8 cellular contexts compared by ENCODE assay signal in genomic region chr2:230987137-230988020, GRCh38. TPM values are rescaled to one million over a fixed set of nuclear protein-coding genes. Genes with fewer than 3 reads are reported as not detected.
A peak's percentile ranks its signal among the peaks of the same experiment; 100 is the strongest.
DNase-seq lines count a peak whose midpoint lies in the region; ATAC-seq and TF ChIP-seq lines count a peak whose summit lies in the region.

No MANE protein-coding gene starts in this region.

- no peaks in the 10 kb centered on the region for H3K9me3 ChIP-seq in CD4-positive, alpha-beta T cell (ENCODE audit: control insufficient read depth, low read length)
- H3K9me3 ChIP-seq in WERI-Rb-1 (ENCODE audit: severe bottlenecking): no peaks in the 10 kb centered on the region
- no peaks in the 10 kb centered on the region for H3K9me3 ChIP-seq in mammary epithelial cell (replicated peaks; ENCODE audit: insufficient read depth, low read length)
- no peaks in the 10 kb centered on the region for H3K9me3 ChIP-seq in smooth muscle cell (replicated peaks; ENCODE audit: low read depth)

- H3K4me3 Mint-ChIP-seq in CD4-positive, alpha-beta T cell: peak overlapping the region; percentile 38

- H3K4me2 ChIP-seq in mammary epithelial cell (ENCODE audit: insufficient read depth, low read depth, low read length) (peak overlapping the region; percentile 72), smooth muscle cell (peak overlapping the region; percentile 85)

- BruUV-seq in mammary epithelial cell (replicated peaks; lab: Mats Ljungman, UMichigan): no TSS peak

- H3F3A ChIP-seq in smooth muscle cell (ENCODE audit: low read depth): no peaks in the 10 kb centered on the region

- in situ Hi-C loops in mammary epithelial cell (cut with MboI; ENCODE audit: low sequenced_read_pairs in 2 of 2): loop anchor here (5.0 kb wide), 2 partner anchors 85 to 160 kb away; no protein-coding TSS in a partner anchor

- POLR2A ChIA-PET in CD4-positive, alpha-beta T cell (lab: Charles Lee): interaction anchor here (0.9 to 1.3 kb wide), 3 partner anchors 86 to 163 kb away, joined by 3 to 7 read pairs (median 6); no protein-coding TSS in a partner anchor

- H4K20me1 ChIP-seq in mammary epithelial cell (ENCODE audit: insufficient read depth, low read length) (peaks cover 3% of the 10 kb centered on the region), smooth muscle cell (ENCODE audit: low read depth) (no peaks in the 10 kb centered on the region)

- DNase-seq in CD4-positive, alpha-beta T cell: peak; percentile 36 to 85 (median 72)
- DNase-seq in NCI-H1930 (lab: John Stamatoyannopoulos, UW) (peak; percentile 58 to 61), WERI-Rb-1 (peak; percentile 81), mammary epithelial cell (peak; percentile 44), inferior parietal cortex (ENCODE audit: extremely low spot score) (peak; percentile 85), smooth muscle cell (lab: John Stamatoyannopoulos, UW; ENCODE audit: unreplicated experiment) (peak; percentile 59)

- TF ChIP-seq CTCF in CD4-positive, alpha-beta T cell (IDR thresholded peaks at IDR 0.05): peak; percentile 92
- TF ChIP-seq CTCF in WERI-Rb-1 (IDR thresholded peaks at IDR 0.05; ENCODE audit: low read depth, low read length): peak; percentile 88
- TF ChIP-seq CTCF in mammary epithelial cell (conservative IDR thresholded peaks at IDR 0.05 in 1 of 2, IDR thresholded peaks at IDR 0.05 in 1 of 2; ENCODE audit: extremely low read depth in 1 of 2, insufficient read depth in 1 of 2, low read depth in 1 of 2, low read length in 2 of 2): peak; percentile 64 to 93
- TF ChIP-seq CTCF in smooth muscle cell (IDR thresholded peaks at IDR 0.05; ENCODE audit: borderline replicate concordance, insufficient read depth, poor library complexity, severe bottlenecking): peak; percentile 95

- H3K36me3 ChIP-seq in WERI-Rb-1 (no peaks in the 10 kb centered on the region), mammary epithelial cell (ENCODE audit: insufficient read depth, low read length) (no peaks in the 10 kb centered on the region), smooth muscle cell (ENCODE audit: low read depth) (no peaks in the 10 kb centered on the region)

- H3K4me1 Mint-ChIP-seq in CD4-positive, alpha-beta T cell (ENCODE audit: low read depth): peaks cover 22% of the 10 kb centered on the region

- H3K9ac ChIP-seq in mammary epithelial cell (ENCODE audit: insufficient read depth, low read length) (no peak overlapping the region), smooth muscle cell (ENCODE audit: low read depth) (no peak overlapping the region)

- H2AFZ ChIP-seq in mammary epithelial cell (ENCODE audit: low read depth, low read length) (peak overlapping the region; percentile 91), smooth muscle cell (ENCODE audit: low read depth) (peak overlapping the region; percentile 88)

- H3K9me3 Mint-ChIP-seq in CD4-positive, alpha-beta T cell: no peaks in the 10 kb centered on the region

- peaks cover 24% of the 10 kb centered on the region for H3K27me3 Mint-ChIP-seq in CD4-positive, alpha-beta T cell

- H3K36me3 Mint-ChIP-seq in CD4-positive, alpha-beta T cell (ENCODE audit: low read depth): no peaks in the 10 kb centered on the region

- no peak overlapping the region for H3K27ac Mint-ChIP-seq in CD4-positive, alpha-beta T cell

- intact Hi-C loops in CD4-positive, alpha-beta T cell (cut with DNase I, micrococcal nuclease): loop anchor here (1.0 kb wide), 3 partner anchors 85 to 163 kb away; no protein-coding TSS in a partner anchor
- intact Hi-C loops in mammary epithelial cell (cut with micrococcal nuclease): loop anchor here (1.0 kb wide), 3 partner anchors 85 to 163 kb away; no protein-coding TSS in a partner anchor

- CTCF ChIA-PET in CD4-positive, alpha-beta T cell (lab: Charles Lee): interaction anchor here (0.7 to 1.8 kb wide), 19 partner anchors 13 to 163 kb away, joined by 3 to 28 read pairs (median 4); no protein-coding TSS in a partner anchor
- CTCF ChIA-PET in mammary epithelial cell (lab: Charles Lee; ENCODE audit: low non-redundant PET): interaction anchor here (0.6 to 0.7 kb wide), 4 partner anchors 79 to 163 kb away, joined by 3 to 9 read pairs (median 5); no protein-coding TSS in a partner anchor

- H3K4me1 ChIP-seq in mammary epithelial cell (ENCODE audit: insufficient read depth, low read length) (no peaks in the 10 kb centered on the region), smooth muscle cell (ENCODE audit: low read depth) (no peaks in the 10 kb centered on the region)

- H3K4me3 ChIP-seq in WERI-Rb-1 (ENCODE audit: low read depth, low read length) (peak overlapping the region; percentile 45), mammary epithelial cell (replicated peaks in 1 of 3; ENCODE audit: insufficient read depth in 1 of 3, low read depth in 2 of 3, low read length in 3 of 3) (peak overlapping the region; percentile 6 to 14 (median 10)), smooth muscle cell (peak overlapping the region; percentile 44)

- H3K79me2 ChIP-seq in mammary epithelial cell (ENCODE audit: insufficient read depth, low read length): no peaks in the 10 kb centered on the region
- H3K79me2 ChIP-seq in smooth muscle cell (ENCODE audit: low read depth): no peaks in the 10 kb centered on the region

- 7% methylated on average over 30 of the region's 34 CpGs for WGBS in mammary epithelial cell (ENCODE audit: low coverage, missing lambda C conversion rate)
- 18% methylated on average over 34 of the region's 34 CpGs for WGBS in smooth muscle cell (ENCODE audit: low lambda C conversion rate)

- H3K27ac ChIP-seq in CD4-positive, alpha-beta T cell (ENCODE audit: low read depth, low read length): no peak overlapping the region
- H3K27ac ChIP-seq in WERI-Rb-1: peak overlapping the region; percentile 9; the same call in 1 of the 2 replicates
- H3K27ac ChIP-seq in mammary epithelial cell (ENCODE audit: insufficient read depth, low read depth, low read length): no peak overlapping the region
- H3K27ac ChIP-seq in smooth muscle cell (ENCODE audit: low read depth): no peak overlapping the region

- peak; percentile 74 for ATAC-seq in CD4-positive, alpha-beta T cell (ENCODE audit: poor library complexity)
- ATAC-seq in GM21529 (IDR thresholded peaks at IDR 0.05; ENCODE audit: unreplicated experiment) (peak; percentile 33), HG02981 (IDR thresholded peaks at IDR 0.05; ENCODE audit: unreplicated experiment) (no peak)

- H3K27me3 ChIP-seq in CD4-positive, alpha-beta T cell (ENCODE audit: control insufficient read depth, insufficient read depth, low read length): peaks cover 10% of the 10 kb centered on the region
- no peaks in the 10 kb centered on the region for H3K27me3 ChIP-seq in WERI-Rb-1 (ENCODE audit: insufficient read depth, low read depth, severe bottlenecking)
- no peaks in the 10 kb centered on the region for H3K27me3 ChIP-seq in mammary epithelial cell (ENCODE audit: insufficient read depth, low read length)
- H3K27me3 ChIP-seq in smooth muscle cell (ENCODE audit: low read depth): no peaks in the 10 kb centered on the region

- dilution Hi-C loops in mammary epithelial cell (cut with HindIII; ENCODE audit: low sequenced_read_pairs): no loop called here

RNA-seq across cellular contexts. Expression of gene SPATA3, which starts 8.5 kb away (rescaled TPM):
- not detected for total RNA-seq in CD4-positive, alpha-beta T cell
- total RNA-seq in mammary epithelial cell (not detected), smooth muscle cell (not detected in 2 replicates)
- polyA plus RNA-seq in mammary epithelial cell (not detected), smooth muscle cell (not detected in 2 replicates)
- polyA minus RNA-seq in mammary epithelial cell: not detected

RNA-seq across cellular contexts. Expression of gene C2orf72, which starts 49.9 kb away (rescaled TPM):
- not detected for total RNA-seq in CD4-positive, alpha-beta T cell
- total RNA-seq in mammary epithelial cell (under 1 TPM; 0.33 to 0.50 TPM), smooth muscle cell (0.40 and 1.2 TPM in 2 replicates)
- polyA plus RNA-seq in mammary epithelial cell (0.49 TPM), smooth muscle cell (0.48 and 1.1 TPM in 2 replicates)
- not detected for polyA minus RNA-seq in mammary epithelial cell
